6 cellular contexts compared by ENCODE assay signal in the genomic region with DNA sequence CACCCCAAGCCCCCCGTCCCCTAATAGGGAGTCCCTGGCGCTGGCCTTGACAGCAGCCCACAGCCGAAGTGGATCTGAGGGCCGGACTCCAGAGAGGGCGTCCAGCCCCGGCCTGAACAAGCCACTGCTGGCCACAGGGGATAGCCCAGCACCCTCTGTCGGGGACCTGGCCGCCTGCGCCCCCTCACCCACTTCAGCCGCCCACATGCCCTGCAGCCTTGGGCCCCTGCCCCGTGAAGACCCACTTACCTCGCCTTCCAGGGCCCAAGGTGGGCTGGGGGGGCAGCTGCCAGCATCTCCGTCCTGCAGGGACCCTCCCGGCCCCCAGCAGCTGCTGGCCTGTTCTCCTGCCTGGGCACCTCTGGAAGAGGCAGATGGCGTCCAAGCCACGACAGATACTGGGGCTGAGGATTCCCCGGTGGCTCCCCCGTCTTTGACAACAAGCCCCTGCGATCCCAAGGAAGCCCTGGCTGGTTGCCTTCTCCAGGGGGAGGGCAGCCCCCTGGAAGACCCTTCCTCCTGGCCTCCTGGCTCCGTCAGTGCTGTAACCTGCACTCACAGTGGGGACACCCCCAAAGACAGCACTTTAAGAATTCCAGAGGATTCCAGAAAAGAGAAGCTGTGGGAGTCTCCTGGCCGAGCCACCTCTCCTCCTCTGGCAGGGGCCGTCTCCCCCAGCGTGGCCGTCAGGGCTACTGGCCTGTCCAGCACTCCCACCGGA.
"Had no signal": no experiment of that assay in that cellular context is flagged by ENCODE, and none has a peak within 500 bp of the region (broad histone marks: within the 10 kb centered on the region; RNA-seq: fewer than 3 reads in every experiment).

No MANE protein-coding gene starts in this region.

- FAIRE-seq: HTR-8/SVneo, K562 had no signal

- H3K4me3 ChIP-seq: K562 had no signal

- DNase-seq: GOT3, H9, HCEC 1CT, KG1 had no signal

- H3K4me3 Mint-ChIP-seq: H9 had no signal

- H3K9me3 Mint-ChIP-seq: H9 had no signal

- H3K27ac Mint-ChIP-seq: H9 had no signal

- H3K4me1 Mint-ChIP-seq: H9 had no signal
